ENCODE assay signal across 22 cellular contexts in genomic region chr1:168917796-168918195, GRCh38.
"Had no signal": no experiment of that assay in that cellular context is flagged by ENCODE, and none has a peak within 500 bp of the region (broad histone marks: within the 10 kb centered on the region; RNA-seq: fewer than 3 reads in every experiment).

No MANE protein-coding gene starts in this region.

- H3K27ac Mint-ChIP-seq: activated CD4-positive, alpha-beta T cell treated with anti-CD3 and anti-CD28 coated beads, Interleukin-2, amount 10 ng/mL, durations not matched to agents 7 days and 5 days; activated CD8-positive, alpha-beta T cell treated with anti-CD3 and anti-CD28 coated beads, Interleukin-2, amount 10 ng/mL, durations not matched to agents 7 days and 5 days; activated naive CD4-positive, alpha-beta T cell treated with anti-CD3 and anti-CD28 coated beads, Interleukin-2, amount 50 U/mL, for 72 hours; naive B cell; stimulated activated memory B cell treated with anti-CD40 and anti-IgM and Interleukin-4, amounts not matched to agents 10 μg/mL and 1 μg/mL and 100 μg/mL, for 72 hours had no signal

- H3K9me3 Mint-ChIP-seq: activated CD4-positive, alpha-beta T cell treated with anti-CD3 and anti-CD28 coated beads, Interleukin-2, amount 10 ng/mL, durations not matched to agents 7 days and 5 days; activated naive CD4-positive, alpha-beta T cell treated with anti-CD3 and anti-CD28 coated beads, Interleukin-2, amount 50 U/mL, for 72 hours; stimulated activated memory B cell treated with anti-CD40 and anti-IgM and Interleukin-4, amounts not matched to agents 10 μg/mL and 1 μg/mL and 100 μg/mL, for 72 hours had no signal

- H3K4me1 Mint-ChIP-seq: naive B cell; stimulated activated memory B cell treated with anti-CD40 and anti-IgM and Interleukin-4, amounts not matched to agents 10 μg/mL and 1 μg/mL and 100 μg/mL, for 72 hours had no signal

- H3K36me3 Mint-ChIP-seq: activated naive CD4-positive, alpha-beta T cell treated with anti-CD3 and anti-CD28 coated beads, Interleukin-2, amount 50 U/mL, for 72 hours; naive B cell; stimulated activated memory B cell treated with anti-CD40 and anti-IgM and Interleukin-4, amounts not matched to agents 10 μg/mL and 1 μg/mL and 100 μg/mL, for 72 hours had no signal

- DNase-seq: activated CD4-positive, alpha-beta T cell treated with anti-CD3 and anti-CD28 coated beads, Interleukin-2, amount 10 ng/mL, durations not matched to agents 7 days and 5 days; activated CD4-positive, CD25-positive, alpha-beta regulatory T cell treated with anti-CD3 and anti-CD28 coated beads, Interleukin-2, amount 50 U/mL, for 72 hours; activated CD8-positive, alpha-beta T cell treated with anti-CD3 and anti-CD28 coated beads, Interleukin-2, amount 10 ng/mL, durations not matched to agents 7 days and 5 days; activated T-cell treated with anti-CD3 and anti-CD28 coated beads, Interleukin-2, amount 50 U/mL, for 1 hour; aorta; brain microvascular endothelial cell; central memory CD4-positive, alpha-beta T cell; esophagus squamous epithelium; gastrocnemius medialis; lower lobe of right lung; naive B cell; retina; sigmoid colon; stimulated activated CD4-positive, alpha-beta T cell treated with anti-CD3 and anti-CD28 coated beads, Interleukin-15, amount 100 ng/mL, for 24 hours; stomach had no signal

- H3K27me3 ChIP-seq: brain microvascular endothelial cell, esophagus squamous epithelium, gastrocnemius medialis, sigmoid colon, stomach, suprapubic skin, tibial nerve had no signal

- ATAC-seq: activated CD8-positive, alpha-beta T cell treated with anti-CD3 and anti-CD28 coated beads, Interleukin-2, amount 10 ng/mL, durations not matched to agents 7 days and 5 days; activated naive CD4-positive, alpha-beta T cell treated with anti-CD3 and anti-CD28 coated beads, Interleukin-2, amount 50 U/mL, for 72 hours; gastrocnemius medialis; left lobe of liver; lower lobe of right lung; stimulated activated memory B cell treated with anti-CD40 and anti-IgM and Interleukin-4, amounts not matched to agents 10 μg/mL and 1 μg/mL and 100 μg/mL, for 72 hours had no signal

- H3K9me3 ChIP-seq: esophagus squamous epithelium, gastrocnemius medialis, lower lobe of right lung, sigmoid colon, stomach, suprapubic skin, tibial nerve had no signal

- H3K4me1 ChIP-seq: sigmoid colon, suprapubic skin, tibial nerve had no signal

- H3K4me3 Mint-ChIP-seq: activated CD4-positive, alpha-beta T cell treated with anti-CD3 and anti-CD28 coated beads, Interleukin-2, amount 10 ng/mL, durations not matched to agents 7 days and 5 days; activated CD8-positive, alpha-beta T cell treated with anti-CD3 and anti-CD28 coated beads, Interleukin-2, amount 10 ng/mL, durations not matched to agents 7 days and 5 days; naive B cell; stimulated activated memory B cell treated with anti-CD40 and anti-IgM and Interleukin-4, amounts not matched to agents 10 μg/mL and 1 μg/mL and 100 μg/mL, for 72 hours had no signal

- H3K4me2 ChIP-seq: smooth muscle cell had no signal

- H3K27ac ChIP-seq: brain microvascular endothelial cell, gastrocnemius medialis, lower lobe of right lung, sigmoid colon, stomach, suprapubic skin, tibial nerve, WERI-Rb-1 had no signal
